In genomic region chr12:110282956-110283817, GRCh38 we compare ENCODE assay signal across 8 cellular contexts. TPM values are rescaled to one million over a fixed set of nuclear protein-coding genes. Genes with fewer than 3 reads are reported as not detected.
A peak's percentile ranks its signal among the peaks of the same experiment; 100 is the strongest.
DNase-seq lines count a peak whose midpoint lies in the region; ATAC-seq, FAIRE-seq and TF ChIP-seq lines count a peak whose summit lies in the region.

No MANE protein-coding gene starts in this region.

- H3K9me3 ChIP-seq in K562 (replicated peaks; ENCODE audit: control insufficient read depth, insufficient read depth, low read depth, low read length) (no peaks in the 10 kb centered on the region), muscle layer of colon (ENCODE audit: low read length) (no peaks in the 10 kb centered on the region)

- FAIRE-seq in K562 (lab: Jason Lieb, UNC), result peak; percentile 19

- intact Hi-C loops in K562 (cut with micrococcal nuclease), result loop anchor here (5.0 kb wide), 1 partner anchor 56 kb away; no protein-coding TSS in a partner anchor

- 1% methylated on average over 7 of the region's 7 CpGs for WGBS in K562 (ENCODE audit: insufficient coverage, low coverage, missing lambda C conversion rate)

- H2AFZ ChIP-seq in K562 (ENCODE audit: low read depth, low read length), result no peak overlapping the region

- TF ChIP-seq CTCF in AG10803 (conservative IDR thresholded peaks at IDR 0.05; ENCODE audit: low read length) (no peak), K562 (IDR thresholded peaks at IDR 0.05 in 2 of 3, conservative IDR thresholded peaks at IDR 0.05 in 1 of 3; ENCODE audit: insufficient read depth in 2 of 3, low read depth in 1 of 3, low read length in 3 of 3) (no peak)

- no peaks in the 10 kb centered on the region for H3K27me3 ChIP-seq in K562 (ENCODE audit: control insufficient read depth in 2 of 2, insufficient read depth in 2 of 2, low read length in 2 of 2)
- H3K27me3 ChIP-seq in muscle layer of colon (ENCODE audit: control insufficient read depth in 1 of 2, insufficient read depth in 2 of 2, low read length in 2 of 2), result no peaks in the 10 kb centered on the region

- no peak; the same call in 1 of the 2 replicates for TF ChIP-seq EP300 in K562 (IDR thresholded peaks at IDR 0.05; ENCODE audit: low read length)

- H3K36me3 ChIP-seq in K562 (ENCODE audit: control insufficient read depth, insufficient read depth, low read length), result peaks cover 59% of the 10 kb centered on the region
- peaks cover 8% of the 10 kb centered on the region for H3K36me3 ChIP-seq in muscle layer of colon (ENCODE audit: insufficient read depth, low read length)

- DNase-seq in AG10803 (ENCODE audit: low read depth) (peak; percentile 53), KBM-7 (peak; percentile 44), K562 (ENCODE audit: extremely low read depth in 1 of 4, low spot score in 3 of 4) (no peak), NCI-H1436 treated with DMSO at 0.1 percent for 48 hours (lab: John Stamatoyannopoulos, UW) (no peak), amygdala (lab: John Stamatoyannopoulos, UW) (no peak), epidermal melanocyte (ENCODE audit: insufficient read length, low spot score) (no peak), HCEC 1CT (no peak)

- TSS peak; percentile 36 for BruUV-seq in K562 (replicated peaks; lab: Mats Ljungman, UMichigan)

- H3K4me3 ChIP-seq in AG10803 (ENCODE audit: low read length) (peak overlapping the region; percentile 95), K562 (peak overlapping the region; percentile 87), muscle layer of colon (ENCODE audit: low read depth in 1 of 2, low read length in 2 of 2) (peak overlapping the region; percentile 29 to 76)

- no peaks in the 10 kb centered on the region for H3K9me1 ChIP-seq in K562 (ENCODE audit: control insufficient read depth, insufficient read depth, low read length)

- POLR2A ChIA-PET in K562 (lab: Yijun Ruan, JAX), result interaction anchor here (0.6 to 1.9 kb wide), 5 partner anchors 9 to 167 kb away, joined by 3 to 13 read pairs (median 5); partner anchors contain the start of gene ARPC3

- no peak for TF ChIP-seq RAD21 in K562 (CRISPR knock-in tag; conservative IDR thresholded peaks at IDR 0.05 in 1 of 2, IDR thresholded peaks at IDR 0.05 in 1 of 2)

- peak overlapping the region; percentile 98 for H3K4me2 ChIP-seq in K562 (ENCODE audit: insufficient read depth, low read length)

- TF ChIP-seq POLR2A in K562 (conservative IDR thresholded peaks at IDR 0.05), result no peak

- peaks cover 25% of the 10 kb centered on the region for H4K20me1 ChIP-seq in K562 (replicated peaks; ENCODE audit: control insufficient read depth, insufficient read depth, low read length)

- peaks cover 19 to 23% of the 10 kb centered on the region in 2 experiments; a peak in 4 of 5 replicates for H3K4me1 ChIP-seq in K562 (replicated peaks in 1 of 2; ENCODE audit: control insufficient read depth in 2 of 2, insufficient read depth in 2 of 2, low read length in 2 of 2)
- peaks cover 39% of the 10 kb centered on the region for H3K4me1 ChIP-seq in muscle layer of colon (ENCODE audit: insufficient read depth, low read length)

- in situ Hi-C loops in KBM-7 (cut with MboI; ENCODE audit: low pct_unique_long_range_greater_than_20kb, low sequenced_read_pairs) (no loop called here), K562 (cut with MboI) (no loop called here)

- CTCF ChIA-PET in K562 (lab: Yijun Ruan, JAX; ENCODE audit: low intra/inter-chr PET ratio), result no interaction called here

- no peak for ATAC-seq in K562

- H3K9ac ChIP-seq in K562 (ENCODE audit: insufficient read depth in 1 of 2, low read depth in 2 of 2, low read length in 2 of 2), result peak overlapping the region in 1 of 2 experiments; percentile 88; a peak in 2 of 4 replicates
- H3K9ac ChIP-seq in muscle layer of colon (ENCODE audit: low read length), result peak overlapping the region; percentile 45

- peaks cover 70% of the 10 kb centered on the region for H3K79me2 ChIP-seq in K562 (ENCODE audit: control insufficient read depth, insufficient read depth, low read length)

- peak overlapping the region; percentile 11 for H3K27ac ChIP-seq in K562 (ENCODE audit: extremely low read depth, low read depth, low read length)
- peak overlapping the region; percentile 69 for H3K27ac ChIP-seq in muscle layer of colon (ENCODE audit: low read depth, low read length)

TF ChIP-seq in K562, 482 proteins besides CTCF, POLR2A, EP300 and RAD21 (continues in another document):
- TF ChIP-seq SMARCA4 (IDR thresholded peaks at IDR 0.05) (0 out of 2 replicates have a peak, but pooled peaks have one; percentile 10), CAMTA2 (CRISPR knock-in tag; conservative IDR thresholded peaks at IDR 0.05) (no peak), ARNT (IDR thresholded peaks at IDR 0.05) (no peak), HBP1 (CRISPR knock-in tag; IDR thresholded peaks at IDR 0.05) (no peak), FOXA3 (CRISPR knock-in tag; conservative IDR thresholded peaks at IDR 0.05 in 1 of 2, IDR thresholded peaks at IDR 0.05 in 1 of 2) (no peak), ZNF175 (CRISPR knock-in tag; IDR thresholded peaks at IDR 0.05; ENCODE audit: low read depth) (0 out of 2 replicates have a peak, but pooled peaks have one; percentile 7), ZNF224 (CRISPR knock-in tag; IDR thresholded peaks at IDR 0.05) (no peak), BCLAF1 (IDR thresholded peaks at IDR 0.05; ENCODE audit: borderline replicate concordance in 1 of 2, control insufficient read depth in 1 of 2, low read depth in 2 of 2, low read length in 1 of 2) (no peak), ADNP (tag; IDR thresholded peaks at IDR 0.05) (0 out of 2 replicates have a peak, but pooled peaks have one; percentile 5), GATAD2B (IDR thresholded peaks at IDR 0.05; ENCODE audit: borderline replicate concordance) (no peak), MBD2 (IDR thresholded peaks at IDR 0.05; ENCODE audit: borderline replicate concordance, low read depth) (no peak), RBM17 (IDR thresholded peaks at IDR 0.05; ENCODE audit: borderline replicate concordance, low read depth, low read length) (no peak), ETS1 (conservative IDR thresholded peaks at IDR 0.05; ENCODE audit: control insufficient read depth, low read depth, low read length) (no peak)

RNA-seq across cellular contexts. Expression of gene ATP2A2, which starts 2.1 kb away (rescaled TPM):
- 436 and 524 TPM in 2 replicates for total RNA-seq in K562 (2011; cell fraction: chromatin; rRNA removed; ENCODE audit: low replicate concordance)
- 350 and 362 TPM in 2 replicates for total RNA-seq in K562 (2011; cell fraction: nucleolus; rRNA removed)
- total RNA-seq in K562 (2011; cell fraction: nucleoplasm; rRNA removed), result 437 and 537 TPM in 2 replicates
- total RNA-seq in K562 (2014; rRNA removed) (73.5 and 82.5 TPM in 2 replicates), K562 (2014; rRNA removed; fragmentation: Illumina TruSeq; extraction: Trizol) (46.7 and 51.6 TPM in 2 replicates), K562 (2015; rRNA removed; fragmentation: Illumina TruSeq; extraction: Trizol) (47.7 and 49.9 TPM in 2 replicates), K562 (2021) (180 and 205 TPM in 2 replicates)
- polyA plus RNA-seq in K562 (2011; rRNA removed) (44.6 and 88.4 TPM in 2 replicates), K562 (2014; fragmentation: Illumina TruSeq; extraction: Trizol) (137 and 150 TPM in 2 replicates), K562 (2014; fragmentation: Nextera tagmentation; extraction: Ambion mirVana) (1 to 10 TPM; 5.2 to 6.7 TPM), K562 (2014; rRNA removed) (60.8 and 63.2 TPM in 2 replicates)
- 20.8 and 37.3 TPM in 2 replicates for polyA plus RNA-seq in K562 (2011; cell fraction: cytosol; rRNA removed)
- 193 and 236 TPM in 2 replicates for polyA plus RNA-seq in K562 (2011; cell fraction: nucleus; rRNA removed)
- polyA plus RNA-seq in K562 (2012), result 137 and 151 TPM in 2 replicates
- polyA minus RNA-seq in K562 (2011; rRNA and poly(A)+ RNA removed), result 96.8 and 146 TPM in 2 replicates
- 86.8 and 111 TPM in 2 replicates for polyA minus RNA-seq in K562 (2011; cell fraction: cytosol; rRNA and poly(A)+ RNA removed)
- polyA minus RNA-seq in K562 (2011; cell fraction: nucleus; rRNA and poly(A)+ RNA removed), result 89.9 and 136 TPM in 2 replicates

Comparison
In these comparisons a context has a peak if more than half of its experiments do, and no peak if none do; other contexts are left out.
1. DNase-seq: peak in AG10803 (single experiment) and KBM-7 (single experiment); none in K562 (0 of 4), NCI-H1436 treated with DMSO at 0.1 percent for 48 hours (single experiment), amygdala (0 of 56), epidermal melanocyte (single experiment) and HCEC 1CT (single experiment).
2. Peak in every context shown above with its lines, with median percentiles within 50 percentile points of each other: H3K4me3 ChIP-seq.